ENCODE assay signal across 1 cellular context in the genomic region with DNA sequence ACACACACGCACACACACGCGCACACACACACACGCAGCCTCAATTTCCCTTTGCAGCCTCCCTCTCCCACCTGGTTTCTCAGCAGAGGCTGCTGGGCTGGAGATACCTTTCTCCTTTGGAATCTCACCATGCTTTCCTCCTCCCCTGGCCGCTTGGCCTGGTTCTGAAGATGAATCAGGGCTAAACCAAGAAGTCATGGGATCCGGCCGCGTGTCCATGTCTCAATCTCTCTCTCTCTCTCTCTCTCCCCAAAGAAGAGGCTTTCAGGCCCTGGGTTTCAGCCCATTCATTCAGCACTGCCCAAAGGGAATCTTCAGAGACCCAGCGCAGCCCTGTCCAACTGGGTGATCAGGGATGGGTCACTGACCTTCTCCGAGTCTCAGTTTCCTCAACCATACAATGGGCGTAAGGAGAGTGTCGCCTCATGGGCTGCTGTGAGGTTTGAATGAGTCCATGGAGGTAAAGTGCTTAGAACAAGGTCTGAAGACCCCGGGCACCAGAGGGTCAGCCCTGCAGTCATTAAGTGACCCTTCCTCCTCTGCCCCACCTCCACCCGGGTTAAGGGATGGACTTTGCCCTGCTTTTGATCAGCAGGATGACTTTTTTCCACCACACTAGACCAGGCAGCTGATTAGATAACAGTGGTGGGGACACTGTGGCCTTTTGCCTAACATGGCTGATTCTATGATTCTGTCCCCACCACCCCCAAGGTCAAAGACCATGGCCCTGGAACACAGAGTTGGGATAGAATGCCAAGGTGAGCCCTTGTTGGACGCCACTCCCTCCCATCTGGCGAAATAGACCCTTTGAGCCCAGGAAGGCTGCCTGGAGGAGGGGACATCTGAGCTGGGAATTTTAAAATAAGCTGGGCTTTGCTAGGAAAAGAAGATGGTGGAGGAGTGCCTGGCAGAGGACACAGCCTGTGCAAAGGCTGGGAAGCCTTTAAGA.
A peak's percentile ranks its signal among the peaks of the same experiment; 100 is the strongest.
TF ChIP-seq lines count a peak whose summit lies in the region.

No MANE protein-coding gene starts in this region.

TF ChIP-seq in HepG2, 621 proteins besides CTCF, POLR2A, EP300 and RAD21 (continued from another document and continues in another):
- TF ChIP-seq PRPF4 (IDR thresholded peaks at IDR 0.05; ENCODE audit: low read depth, low read length, poor library complexity, severe bottlenecking) (no peak), ZNF34 (CRISPR knock-in tag; IDR thresholded peaks at IDR 0.05; ENCODE audit: borderline replicate concordance) (no peak), ZNF709 (CRISPR knock-in tag; IDR thresholded peaks at IDR 0.05) (no peak), SAP130 (CRISPR knock-in tag; IDR thresholded peaks at IDR 0.05; ENCODE audit: low read depth) (peak; percentile 91), ZSCAN25 (CRISPR knock-in tag; IDR thresholded peaks at IDR 0.05) (peak; percentile 60; the same call in 1 of the 2 replicates), NBN (conservative IDR thresholded peaks at IDR 0.05) (no peak), ZNF326 (CRISPR knock-in tag; IDR thresholded peaks at IDR 0.05; ENCODE audit: borderline replicate concordance) (no peak), SPEN (CRISPR knock-in tag; IDR thresholded peaks at IDR 0.05; ENCODE audit: low read depth) (peak; percentile 88; the same call in 1 of the 2 replicates), SOX6 (IDR thresholded peaks at IDR 0.05) (no peak), SOX6 (CRISPR knock-in tag; IDR thresholded peaks at IDR 0.05) (peak; percentile 94), NPAS2 (CRISPR knock-in tag; IDR thresholded peaks at IDR 0.05; ENCODE audit: borderline replicate concordance) (no peak), ZNF12 (CRISPR knock-in tag; IDR thresholded peaks at IDR 0.05) (peak; percentile 45; the same call in 1 of the 2 replicates), BHLHE40 (IDR thresholded peaks at IDR 0.05; ENCODE audit: low read length) (no peak), ZNF256 (CRISPR knock-in tag; conservative IDR thresholded peaks at IDR 0.05) (no peak), CEBPB (IDR thresholded peaks at IDR 0.05; ENCODE audit: borderline replicate concordance, low read depth, low read length) (peak; percentile 57; the same call in 1 of the 2 replicates), ZNF616 (CRISPR knock-in tag; IDR thresholded peaks at IDR 0.05; ENCODE audit: low read depth) (peak; percentile 35; the same call in 1 of the 2 replicates), EZH2 (conservative IDR thresholded peaks at IDR 0.05; ENCODE audit: low read depth, low read length) (no peak), BRCA1 (CRISPR knock-in tag; IDR thresholded peaks at IDR 0.05) (0 out of 2 replicates have a peak, but pooled peaks have one; percentile 83), ZNF775 (CRISPR knock-in tag; IDR thresholded peaks at IDR 0.05; ENCODE audit: borderline replicate concordance) (no peak), JARID2 (CRISPR knock-in tag; IDR thresholded peaks at IDR 0.05; ENCODE audit: insufficient replicate concordance) (no peak), MTA1 (CRISPR knock-in tag; IDR thresholded peaks at IDR 0.05; ENCODE audit: borderline replicate concordance) (peak; percentile 98), ZNF703 (CRISPR knock-in tag; IDR thresholded peaks at IDR 0.05; ENCODE audit: borderline replicate concordance) (no peak), RELA (CRISPR knock-in tag; IDR thresholded peaks at IDR 0.05) (no peak), TBP (CRISPR knock-in tag; IDR thresholded peaks at IDR 0.05) (no peak), SMAD9 (CRISPR knock-in tag; IDR thresholded peaks at IDR 0.05) (no peak), ARNT2 (CRISPR knock-in tag; IDR thresholded peaks at IDR 0.05; ENCODE audit: low read depth) (peak; percentile 34; the same call in 1 of the 2 replicates), KMT2B (CRISPR knock-in tag; IDR thresholded peaks at IDR 0.05) (no peak), TRIM24 (CRISPR knock-in tag; IDR thresholded peaks at IDR 0.05) (peak; percentile 82; the same call in 1 of the 2 replicates)
- TF ChIP-seq, protein P1, sequence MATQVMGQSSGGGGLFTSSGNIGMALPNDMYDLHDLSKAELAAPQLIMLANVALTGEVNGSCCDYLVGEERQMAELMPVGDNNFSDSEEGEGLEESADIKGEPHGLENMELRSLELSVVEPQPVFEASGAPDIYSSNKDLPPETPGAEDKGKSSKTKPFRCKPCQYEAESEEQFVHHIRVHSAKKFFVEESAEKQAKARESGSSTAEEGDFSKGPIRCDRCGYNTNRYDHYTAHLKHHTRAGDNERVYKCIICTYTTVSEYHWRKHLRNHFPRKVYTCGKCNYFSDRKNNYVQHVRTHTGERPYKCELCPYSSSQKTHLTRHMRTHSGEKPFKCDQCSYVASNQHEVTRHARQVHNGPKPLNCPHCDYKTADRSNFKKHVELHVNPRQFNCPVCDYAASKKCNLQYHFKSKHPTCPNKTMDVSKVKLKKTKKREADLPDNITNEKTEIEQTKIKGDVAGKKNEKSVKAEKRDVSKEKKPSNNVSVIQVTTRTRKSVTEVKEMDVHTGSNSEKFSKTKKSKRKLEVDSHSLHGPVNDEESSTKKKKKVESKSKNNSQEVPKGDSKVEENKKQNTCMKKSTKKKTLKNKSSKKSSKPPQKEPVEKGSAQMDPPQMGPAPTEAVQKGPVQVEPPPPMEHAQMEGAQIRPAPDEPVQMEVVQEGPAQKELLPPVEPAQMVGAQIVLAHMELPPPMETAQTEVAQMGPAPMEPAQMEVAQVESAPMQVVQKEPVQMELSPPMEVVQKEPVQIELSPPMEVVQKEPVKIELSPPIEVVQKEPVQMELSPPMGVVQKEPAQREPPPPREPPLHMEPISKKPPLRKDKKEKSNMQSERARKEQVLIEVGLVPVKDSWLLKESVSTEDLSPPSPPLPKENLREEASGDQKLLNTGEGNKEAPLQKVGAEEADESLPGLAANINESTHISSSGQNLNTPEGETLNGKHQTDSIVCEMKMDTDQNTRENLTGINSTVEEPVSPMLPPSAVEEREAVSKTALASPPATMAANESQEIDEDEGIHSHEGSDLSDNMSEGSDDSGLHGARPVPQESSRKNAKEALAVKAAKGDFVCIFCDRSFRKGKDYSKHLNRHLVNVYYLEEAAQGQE (IDR thresholded peaks at IDR 0.05; ENCODE audit: borderline replicate concordance in 1 of 2, low read depth in 1 of 2, low read length in 2 of 2) = peak in 1 of 2 experiments; percentile 44; a peak in 1 of 4 replicates
- TF ChIP-seq, protein P2, sequence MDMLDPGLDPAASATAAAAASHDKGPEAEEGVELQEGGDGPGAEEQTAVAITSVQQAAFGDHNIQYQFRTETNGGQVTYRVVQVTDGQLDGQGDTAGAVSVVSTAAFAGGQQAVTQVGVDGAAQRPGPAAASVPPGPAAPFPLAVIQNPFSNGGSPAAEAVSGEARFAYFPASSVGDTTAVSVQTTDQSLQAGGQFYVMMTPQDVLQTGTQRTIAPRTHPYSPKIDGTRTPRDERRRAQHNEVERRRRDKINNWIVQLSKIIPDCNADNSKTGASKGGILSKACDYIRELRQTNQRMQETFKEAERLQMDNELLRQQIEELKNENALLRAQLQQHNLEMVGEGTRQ (IDR thresholded peaks at IDR 0.05; ENCODE audit: low read depth, low read length) = no peak
- TF ChIP-seq, protein P2 (CRISPR knock-in tag; IDR thresholded peaks at IDR 0.05; ENCODE audit: borderline replicate concordance) = peak; percentile 30; the same call in 1 of the 2 replicates
- TF ChIP-seq, protein P3, sequence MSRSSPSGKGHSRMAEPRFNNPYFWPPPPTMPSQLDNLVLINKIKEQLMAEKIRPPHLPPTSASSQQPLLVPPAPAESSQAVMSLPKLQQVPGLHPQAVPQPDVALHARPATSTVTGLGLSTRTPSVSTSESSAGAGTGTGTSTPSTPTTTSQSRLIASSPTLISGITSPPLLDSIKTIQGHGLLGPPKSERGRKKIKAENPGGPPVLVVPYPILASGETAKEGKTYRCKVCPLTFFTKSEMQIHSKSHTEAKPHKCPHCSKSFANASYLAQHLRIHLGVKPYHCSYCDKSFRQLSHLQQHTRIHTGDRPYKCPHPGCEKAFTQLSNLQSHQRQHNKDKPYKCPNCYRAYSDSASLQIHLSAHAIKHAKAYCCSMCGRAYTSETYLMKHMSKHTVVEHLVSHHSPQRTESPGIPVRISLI (CRISPR knock-in tag; IDR thresholded peaks at IDR 0.05; ENCODE audit: borderline replicate concordance) = peak; percentile 95
- TF ChIP-seq, protein P4, sequence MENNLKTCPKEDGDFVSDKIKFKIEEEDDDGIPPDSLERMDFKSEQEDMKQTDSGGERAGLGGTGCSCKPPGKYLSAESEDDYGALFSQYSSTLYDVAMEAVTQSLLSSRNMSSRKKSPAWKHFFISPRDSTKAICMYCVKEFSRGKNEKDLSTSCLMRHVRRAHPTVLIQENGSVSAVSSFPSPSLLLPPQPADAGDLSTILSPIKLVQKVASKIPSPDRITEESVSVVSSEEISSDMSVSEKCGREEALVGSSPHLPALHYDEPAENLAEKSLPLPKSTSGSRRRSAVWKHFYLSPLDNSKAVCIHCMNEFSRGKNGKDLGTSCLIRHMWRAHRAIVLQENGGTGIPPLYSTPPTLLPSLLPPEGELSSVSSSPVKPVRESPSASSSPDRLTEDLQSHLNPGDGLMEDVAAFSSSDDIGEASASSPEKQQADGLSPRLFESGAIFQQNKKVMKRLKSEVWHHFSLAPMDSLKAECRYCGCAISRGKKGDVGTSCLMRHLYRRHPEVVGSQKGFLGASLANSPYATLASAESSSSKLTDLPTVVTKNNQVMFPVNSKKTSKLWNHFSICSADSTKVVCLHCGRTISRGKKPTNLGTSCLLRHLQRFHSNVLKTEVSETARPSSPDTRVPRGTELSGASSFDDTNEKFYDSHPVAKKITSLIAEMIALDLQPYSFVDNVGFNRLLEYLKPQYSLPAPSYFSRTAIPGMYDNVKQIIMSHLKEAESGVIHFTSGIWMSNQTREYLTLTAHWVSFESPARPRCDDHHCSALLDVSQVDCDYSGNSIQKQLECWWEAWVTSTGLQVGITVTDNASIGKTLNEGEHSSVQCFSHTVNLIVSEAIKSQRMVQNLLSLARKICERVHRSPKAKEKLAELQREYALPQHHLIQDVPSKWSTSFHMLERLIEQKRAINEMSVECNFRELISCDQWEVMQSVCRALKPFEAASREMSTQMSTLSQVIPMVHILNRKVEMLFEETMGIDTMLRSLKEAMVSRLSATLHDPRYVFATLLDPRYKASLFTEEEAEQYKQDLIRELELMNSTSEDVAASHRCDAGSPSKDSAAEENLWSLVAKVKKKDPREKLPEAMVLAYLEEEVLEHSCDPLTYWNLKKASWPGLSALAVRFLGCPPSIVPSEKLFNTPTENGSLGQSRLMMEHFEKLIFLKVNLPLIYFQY (CRISPR knock-in tag; IDR thresholded peaks at IDR 0.05; ENCODE audit: borderline replicate concordance) = 0 out of 2 replicates have a peak, but pooled peaks have one; percentile 48
- TF ChIP-seq, protein P5, sequence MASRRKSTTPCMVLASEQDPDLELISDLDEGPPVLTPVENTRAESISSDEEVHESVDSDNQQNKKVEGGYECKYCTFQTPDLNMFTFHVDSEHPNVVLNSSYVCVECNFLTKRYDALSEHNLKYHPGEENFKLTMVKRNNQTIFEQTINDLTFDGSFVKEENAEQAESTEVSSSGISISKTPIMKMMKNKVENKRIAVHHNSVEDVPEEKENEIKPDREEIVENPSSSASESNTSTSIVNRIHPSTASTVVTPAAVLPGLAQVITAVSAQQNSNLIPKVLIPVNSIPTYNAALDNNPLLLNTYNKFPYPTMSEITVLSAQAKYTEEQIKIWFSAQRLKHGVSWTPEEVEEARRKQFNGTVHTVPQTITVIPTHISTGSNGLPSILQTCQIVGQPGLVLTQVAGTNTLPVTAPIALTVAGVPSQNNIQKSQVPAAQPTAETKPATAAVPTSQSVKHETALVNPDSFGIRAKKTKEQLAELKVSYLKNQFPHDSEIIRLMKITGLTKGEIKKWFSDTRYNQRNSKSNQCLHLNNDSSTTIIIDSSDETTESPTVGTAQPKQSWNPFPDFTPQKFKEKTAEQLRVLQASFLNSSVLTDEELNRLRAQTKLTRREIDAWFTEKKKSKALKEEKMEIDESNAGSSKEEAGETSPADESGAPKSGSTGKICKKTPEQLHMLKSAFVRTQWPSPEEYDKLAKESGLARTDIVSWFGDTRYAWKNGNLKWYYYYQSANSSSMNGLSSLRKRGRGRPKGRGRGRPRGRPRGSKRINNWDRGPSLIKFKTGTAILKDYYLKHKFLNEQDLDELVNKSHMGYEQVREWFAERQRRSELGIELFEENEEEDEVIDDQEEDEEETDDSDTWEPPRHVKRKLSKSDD (CRISPR knock-in tag; IDR thresholded peaks at IDR 0.05; ENCODE audit: low read depth) = peak; percentile 79; the same call in 1 of the 2 replicates
- TF ChIP-seq, protein P6, sequence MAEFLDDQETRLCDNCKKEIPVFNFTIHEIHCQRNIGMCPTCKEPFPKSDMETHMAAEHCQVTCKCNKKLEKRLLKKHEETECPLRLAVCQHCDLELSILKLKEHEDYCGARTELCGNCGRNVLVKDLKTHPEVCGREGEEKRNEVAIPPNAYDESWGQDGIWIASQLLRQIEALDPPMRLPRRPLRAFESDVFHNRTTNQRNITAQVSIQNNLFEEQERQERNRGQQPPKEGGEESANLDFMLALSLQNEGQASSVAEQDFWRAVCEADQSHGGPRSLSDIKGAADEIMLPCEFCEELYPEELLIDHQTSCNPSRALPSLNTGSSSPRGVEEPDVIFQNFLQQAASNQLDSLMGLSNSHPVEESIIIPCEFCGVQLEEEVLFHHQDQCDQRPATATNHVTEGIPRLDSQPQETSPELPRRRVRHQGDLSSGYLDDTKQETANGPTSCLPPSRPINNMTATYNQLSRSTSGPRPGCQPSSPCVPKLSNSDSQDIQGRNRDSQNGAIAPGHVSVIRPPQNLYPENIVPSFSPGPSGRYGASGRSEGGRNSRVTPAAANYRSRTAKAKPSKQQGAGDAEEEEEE (CRISPR knock-in tag; IDR thresholded peaks at IDR 0.05; ENCODE audit: borderline replicate concordance) = peak; percentile 21; the same call in 1 of the 2 replicates
- TF ChIP-seq, protein P7, sequence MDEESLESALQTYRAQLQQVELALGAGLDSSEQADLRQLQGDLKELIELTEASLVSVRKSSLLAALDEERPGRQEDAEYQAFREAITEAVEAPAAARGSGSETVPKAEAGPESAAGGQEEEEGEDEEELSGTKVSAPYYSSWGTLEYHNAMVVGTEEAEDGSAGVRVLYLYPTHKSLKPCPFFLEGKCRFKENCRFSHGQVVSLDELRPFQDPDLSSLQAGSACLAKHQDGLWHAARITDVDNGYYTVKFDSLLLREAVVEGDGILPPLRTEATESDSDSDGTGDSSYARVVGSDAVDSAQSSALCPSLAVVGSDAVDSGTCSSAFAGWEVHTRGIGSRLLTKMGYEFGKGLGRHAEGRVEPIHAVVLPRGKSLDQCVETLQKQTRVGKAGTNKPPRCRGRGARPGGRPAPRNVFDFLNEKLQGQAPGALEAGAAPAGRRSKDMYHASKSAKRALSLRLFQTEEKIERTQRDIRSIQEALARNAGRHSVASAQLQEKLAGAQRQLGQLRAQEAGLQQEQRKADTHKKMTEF (CRISPR knock-in tag; IDR thresholded peaks at IDR 0.05) = peak; percentile 94
- TF ChIP-seq, protein P8, sequence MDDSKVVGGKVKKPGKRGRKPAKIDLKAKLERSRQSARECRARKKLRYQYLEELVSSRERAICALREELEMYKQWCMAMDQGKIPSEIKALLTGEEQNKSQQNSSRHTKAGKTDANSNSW (CRISPR knock-in tag; IDR thresholded peaks at IDR 0.05; ENCODE audit: borderline replicate concordance) = no peak
- TF ChIP-seq, protein P9, sequence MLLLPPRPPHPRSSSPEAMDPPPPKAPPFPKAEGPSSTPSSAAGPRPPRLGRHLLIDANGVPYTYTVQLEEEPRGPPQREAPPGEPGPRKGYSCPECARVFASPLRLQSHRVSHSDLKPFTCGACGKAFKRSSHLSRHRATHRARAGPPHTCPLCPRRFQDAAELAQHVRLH (CRISPR knock-in tag; IDR thresholded peaks at IDR 0.05; ENCODE audit: borderline replicate concordance, low read depth) = 0 out of 2 replicates have a peak, but pooled peaks have one; percentile 83
